30 cellular contexts compared by ENCODE assay signal in genomic region chr3:85838921-85839320, GRCh38.
A peak's percentile ranks its signal among the peaks of the same experiment; 100 is the strongest.
DNase-seq lines count a peak whose midpoint lies in the region; ATAC-seq and TF ChIP-seq lines count a peak whose summit lies in the region.
"Had no signal": no experiment of that assay in that cellular context is flagged by ENCODE, and none has a peak within 500 bp of the region (broad histone marks: within the 10 kb centered on the region; RNA-seq: fewer than 3 reads in every experiment).

No MANE protein-coding gene starts in this region.

- no peaks in the 10 kb centered on the region for H3K4me1 ChIP-seq in spleen
- H3K4me1 ChIP-seq: A549, esophagus squamous epithelium, right lobe of liver had no signal

- TF ChIP-seq CTCF in spleen (IDR thresholded peaks at IDR 0.05 in 8 of 11, conservative IDR thresholded peaks at IDR 0.05 in 3 of 11), result no peak

- no peaks in the 10 kb centered on the region for H3K36me3 ChIP-seq in spleen
- H3K36me3 ChIP-seq: esophagus squamous epithelium, right lobe of liver had no signal

- no peaks in the 10 kb centered on the region for H3K27me3 ChIP-seq in spleen (replicated peaks in 1 of 7)
- H3K27me3 ChIP-seq: esophagus squamous epithelium, hepatocyte, right lobe of liver had no signal

- no peak overlapping the region for H3K27ac ChIP-seq in spleen
- H3K27ac ChIP-seq: A549, esophagus squamous epithelium, hepatocyte, right lobe of liver, VCaP had no signal

- DNase-seq in NCI-H510A treated with DMSO at 0.1 percent for 48 hours (lab: John Stamatoyannopoulos, UW) (peak; percentile 46), NCI-H510A (lab: John Stamatoyannopoulos, UW) (no peak), NCI-H2081 treated with DMSO at 0.1 percent for 48 hours (lab: John Stamatoyannopoulos, UW) (peak; percentile 64), NCI-H526 (lab: John Stamatoyannopoulos, UW) (peak; percentile 35 to 50), left kidney (ENCODE audit: low read depth, low spot score) (peak; percentile 69), spleen (no peak)
- DNase-seq: activated CD4-positive, alpha-beta T cell treated with anti-CD3 and anti-CD28 coated beads, Interleukin-2, amount 50 U/mL, for 1 hour; activated CD8-positive, alpha-beta memory T cell treated with anti-CD3 and anti-CD28 coated beads, Interleukin-2, amount 10 ng/mL, durations not matched to agents 7 days and 5 days; activated T-cell treated with anti-CD3 and anti-CD28 coated beads, Interleukin-2, amount 50 U/mL, for 48 hours; CD8-positive, alpha-beta memory T cell; central memory CD4-positive, alpha-beta T cell; DND-41; esophagus squamous epithelium; foreskin melanocyte; KG1; left colon; mesenchymal stem cell; MM.1S; right lobe of liver; SIG-M5; stimulated activated CD4-positive, alpha-beta T cell treated with anti-CD3 and anti-CD28 coated beads, Interleukin-4, amount 100 ng/mL, for 4 hours; substantia nigra; SW 1271; T-helper 9 cell had no signal

- 82 to 91% (median 86%) methylated on average over 1 of the region's 1 CpG for WGBS in spleen, 5 donors

- intact Hi-C loops in spleen (cut with DNase I; ENCODE audit: low total_unique reads), result no loop called here

- no peaks in the 10 kb centered on the region for H3K9me3 ChIP-seq in spleen
- H3K9me3 ChIP-seq: A549, esophagus squamous epithelium, right lobe of liver had no signal

- ATAC-seq in GM21447 (IDR thresholded peaks at IDR 0.05; ENCODE audit: unreplicated experiment) (no peak), GM18498 (IDR thresholded peaks at IDR 0.05; ENCODE audit: unreplicated experiment) (no peak)
- ATAC-seq: A549; activated CD8-positive, alpha-beta memory T cell treated with anti-CD3 and anti-CD28 coated beads, Interleukin-2, amount 10 ng/mL, durations not matched to agents 7 days and 5 days; left colon; right lobe of liver; stimulated activated memory B cell treated with anti-CD40 and anti-IgM and Interleukin-4, amounts not matched to agents 10 μg/mL and 1 μg/mL and 100 μg/mL, for 72 hours had no signal

- H3K4me3 ChIP-seq in spleen, result no peak overlapping the region
- H3K4me3 ChIP-seq: A549, esophagus squamous epithelium, hepatocyte, right lobe of liver had no signal

- no peak for TF ChIP-seq POLR2A in spleen (IDR thresholded peaks at IDR 0.05)

Comparison
In these comparisons a context has a peak if more than half of its experiments do, and no peak if none do; other contexts are left out.
1. DNase-seq: peak in NCI-H510A treated with DMSO at 0.1 percent for 48 hours (single experiment), NCI-H2081 treated with DMSO at 0.1 percent for 48 hours (single experiment), NCI-H526 (2 of 2) and left kidney (single experiment); none in NCI-H510A (single experiment) and spleen (single experiment).